In genomic region chr11:62832346-62833234, GRCh38 we compare ENCODE assay signal across 9 cellular contexts. TPM values are rescaled to one million over a fixed set of nuclear protein-coding genes. Genes with fewer than 3 reads are reported as not detected.
DNase-seq lines count a peak whose midpoint lies in the region; ATAC-seq lines count a peak whose summit lies in the region.
"Had no signal": no experiment of that assay in that cellular context is flagged by ENCODE, and none has a peak within 500 bp of the region (broad histone marks: within the 10 kb centered on the region; RNA-seq: fewer than 3 reads in every experiment).

Gene TEX54 (minus strand): TSS chr11:62832841.

- DNase-seq in COLO668 (lab: John Stamatoyannopoulos, UW; ENCODE audit: unreplicated experiment) (peak; percentile 65), NT2/D1 (ENCODE audit: low read depth, low spot score) (no peak), G401 (ENCODE audit: low spot score) (no peak)
- no peak for DNase-seq in NK-92 treated with Interleukin-12 subunit alpha and Interleukin-12 subunit beta, amount 100 ng/mL, for 24 hours (lab: John Stamatoyannopoulos, UW)
- no peak for DNase-seq in stimulated activated CD4-positive, alpha-beta T cell treated with anti-CD3 and anti-CD28 coated beads, Interleukin-2, amount 100 ng/mL, for 24 hours

- in situ Hi-C loops in G401 (cut with HindIII; ENCODE audit: low sequenced_read_pairs): no loop called here

- ATAC-seq in GM21723 (IDR thresholded peaks at IDR 0.05; ENCODE audit: unreplicated experiment): peak; percentile 13

- peaks cover 67% of the 10 kb centered on the region for H3K36me3 ChIP-seq in NT2/D1 (ENCODE audit: insufficient read depth, insufficient read length, low read length)
- H3K36me3 ChIP-seq in duodenal mucosa (ENCODE audit: control insufficient read depth in 1 of 2, insufficient read depth in 2 of 2, low read length in 2 of 2): peaks cover 9 to 43% of the 10 kb centered on the region in 2 donors
- no peaks in the 10 kb centered on the region for H3K36me3 ChIP-seq in mucosa of stomach (ENCODE audit: control insufficient read depth, insufficient read depth, low read length)

- H3K4me3 ChIP-seq in NT2/D1 (ENCODE audit: insufficient read length, low read depth) (peak within 1 kb of the TSS; percentile 93), duodenal mucosa (ENCODE audit: low read depth in 1 of 2, low read length in 2 of 2) (peak within 1 kb of the TSS; percentile 84 to 93), mucosa of stomach (ENCODE audit: low read length) (peak within 1 kb of the TSS; percentile 92)

- H3K9ac ChIP-seq in NT2/D1 (ENCODE audit: insufficient read length, low read depth) (peak within 1 kb of the TSS; percentile 96), duodenal mucosa (ENCODE audit: low read depth in 1 of 2, low read length in 2 of 2) (peak within 1 kb of the TSS; percentile 89 to 94), mucosa of stomach (ENCODE audit: low read length) (peak within 1 kb of the TSS; percentile 94)

- H3K27ac ChIP-seq in duodenal mucosa (ENCODE audit: low read depth, low read length): peak within 1 kb of the TSS; percentile 97

- H3K9me3 ChIP-seq in NT2/D1 (ENCODE audit: insufficient read depth, low read length): no peaks in the 10 kb centered on the region
- H3K9me3 ChIP-seq in duodenal mucosa (ENCODE audit: control insufficient read depth in 1 of 2, low read length in 2 of 2): no peaks in the 10 kb centered on the region
- H3K9me3 ChIP-seq in mucosa of stomach (ENCODE audit: control insufficient read depth, low read length): no peaks in the 10 kb centered on the region

- H3K27me3 ChIP-seq in NT2/D1 (ENCODE audit: insufficient read depth, insufficient read length) (no peaks in the 10 kb centered on the region), duodenal mucosa (ENCODE audit: control insufficient read depth in 1 of 2, insufficient read depth in 2 of 2, low read length in 2 of 2) (no peaks in the 10 kb centered on the region), mucosa of stomach (ENCODE audit: control insufficient read depth, insufficient read depth, low read length) (no peaks in the 10 kb centered on the region)

- H3K4me1 ChIP-seq in NT2/D1 (ENCODE audit: insufficient read depth, insufficient read length) (peaks cover 8% of the 10 kb centered on the region), duodenal mucosa (ENCODE audit: control insufficient read depth in 1 of 2, insufficient read depth in 2 of 2, low read length in 2 of 2) (peaks cover 15 to 34% of the 10 kb centered on the region in 2 donors), mucosa of stomach (ENCODE audit: control insufficient read depth, insufficient read depth, low read length) (peaks cover 10% of the 10 kb centered on the region)

RNA-seq across cellular contexts. Expression of gene TEX54, which starts in this region (rescaled TPM):
- total RNA-seq in G401 (2014; rRNA removed; shearing (Covaris generic)): not detected in 2 replicates
- total RNA-seq: RPMI7951 had no signal
